ENCODE assay signal across 8 cellular contexts in the genomic region with DNA sequence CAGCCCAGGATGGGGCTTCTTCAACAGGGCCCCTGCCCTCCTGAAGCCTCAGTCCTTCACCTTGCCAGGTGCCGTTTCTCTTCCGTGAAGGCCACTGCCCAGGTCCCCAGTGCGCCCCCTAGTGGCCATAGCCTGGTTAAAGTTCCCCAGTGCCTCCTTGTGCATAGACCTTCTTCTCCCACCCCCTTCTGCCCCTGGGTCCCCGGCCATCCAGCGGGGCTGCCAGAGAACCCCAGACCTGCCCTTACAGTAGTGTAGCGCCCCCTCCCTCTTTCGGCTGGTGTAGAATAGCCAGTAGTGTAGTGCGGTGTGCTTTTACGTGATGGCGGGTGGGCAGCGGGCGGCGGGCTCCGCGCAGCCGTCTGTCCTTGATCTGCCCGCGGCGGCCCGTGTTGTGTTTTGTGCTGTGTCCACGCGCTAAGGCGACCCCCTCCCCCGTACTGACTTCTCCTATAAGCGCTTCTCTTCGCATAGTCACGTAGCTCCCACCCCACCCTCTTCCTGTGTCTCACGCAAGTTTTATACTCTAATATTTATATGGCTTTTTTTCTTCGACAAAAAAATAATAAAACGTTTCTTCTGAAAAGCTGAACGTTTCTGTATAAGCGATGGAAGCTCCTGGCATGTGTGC. TPM values are rescaled to one million over a fixed set of nuclear protein-coding genes. Genes with fewer than 3 reads are reported as not detected.
DNase-seq lines count a peak whose midpoint lies in the region; ATAC-seq and TF ChIP-seq lines count a peak whose summit lies in the region.

No MANE protein-coding gene starts in this region.

- peaks cover 69% of the 10 kb centered on the region for H3K4me1 Mint-ChIP-seq in type B pancreatic cell (ENCODE audit: unreplicated experiment)

- in situ Hi-C loops in Caki2 (cut with HindIII; ENCODE audit: low pct_unique_long_range_greater_than_20kb, low sequenced_read_pairs), result no loop called here

- H3K4me1 ChIP-seq in cardiac muscle cell (ENCODE audit: low read depth), result peaks cover 19% of the 10 kb centered on the region

- no peaks in the 10 kb centered on the region for H3K27me3 Mint-ChIP-seq in type B pancreatic cell

- peaks cover 13 to 18% of the 10 kb centered on the region in 2 donors for H3K36me3 Mint-ChIP-seq in activated naive CD4-positive, alpha-beta T cell treated with anti-CD3 and anti-CD28 coated beads, Interleukin-2, amount 50 U/mL, for 72 hours
- peaks cover 18% of the 10 kb centered on the region for H3K36me3 Mint-ChIP-seq in type B pancreatic cell

- H3K27me3 ChIP-seq in cardiac muscle cell, result no peaks in the 10 kb centered on the region

- no peaks in the 10 kb centered on the region for H3K9me3 Mint-ChIP-seq in activated naive CD4-positive, alpha-beta T cell treated with anti-CD3 and anti-CD28 coated beads, Interleukin-2, amount 50 U/mL, for 72 hours
- H3K9me3 Mint-ChIP-seq in type B pancreatic cell, result no peaks in the 10 kb centered on the region

- peak overlapping the region; percentile 47 for H3K4me3 ChIP-seq in cardiac muscle cell

- TF ChIP-seq CTCF in cardiac muscle cell (IDR thresholded peaks at IDR 0.05; ENCODE audit: low read depth, low read length) (peak; percentile 84), type B pancreatic cell (conservative IDR thresholded peaks at IDR 0.05) (peak; percentile 95)

- ATAC-seq in HG02981 (IDR thresholded peaks at IDR 0.05; ENCODE audit: unreplicated experiment), result peak; percentile 24
- ATAC-seq in activated naive CD4-positive, alpha-beta T cell treated with anti-CD3 and anti-CD28 coated beads, Interleukin-2, amount 50 U/mL, for 72 hours, result peak; percentile 3 to 52

- no peaks in the 10 kb centered on the region for H3K9me3 ChIP-seq in cardiac muscle cell (ENCODE audit: low read depth)

- peak overlapping the region; percentile 76 for H3K27ac ChIP-seq in cardiac muscle cell

- peak overlapping the region; percentile 97 for H3K4me3 Mint-ChIP-seq in type B pancreatic cell

- DNase-seq in Caki2 (ENCODE audit: low read depth) (peak; percentile 59), SHP77 treated with DMSO at 0.1 percent for 48 hours (lab: John Stamatoyannopoulos, UW) (peak; percentile 16), cardiac muscle cell (ENCODE audit: low read depth in 1 of 2, low spot score in 1 of 2) (peak; percentile 71 to 85), posterior cingulate gyrus (peak; percentile 64 to 96 (median 84)), type B pancreatic cell (ENCODE audit: extremely low spot score, unreplicated experiment) (peak; percentile 88), T1000 (lab: John Stamatoyannopoulos, UW) (no peak)
- peak; percentile 71 to 92 for DNase-seq in activated naive CD4-positive, alpha-beta T cell treated with anti-CD3 and anti-CD28 coated beads, Interleukin-2, amount 50 U/mL, for 72 hours (ENCODE audit: low spot score in 2 of 2)

- H3K27ac Mint-ChIP-seq in activated naive CD4-positive, alpha-beta T cell treated with anti-CD3 and anti-CD28 coated beads, Interleukin-2, amount 50 U/mL, for 72 hours, result peak overlapping the region; percentile 81 to 90
- peak overlapping the region; percentile 89 for H3K27ac Mint-ChIP-seq in type B pancreatic cell

- H3K36me3 ChIP-seq in cardiac muscle cell, result no peaks in the 10 kb centered on the region

- intact Hi-C loops in posterior cingulate gyrus (cut with DNase I), result no loop called here

RNA-seq across cellular contexts. Expression of a gene that starts 23.6 kb away (rescaled TPM):
- not detected in 2 replicates for total RNA-seq in Caki2 (2014; rRNA removed; shearing (Covaris generic); ENCODE audit: low replicate concordance)
- total RNA-seq in activated naive CD4-positive, alpha-beta T cell treated with anti-CD3 and anti-CD28 coated beads, Interleukin-2, amount 50 U/mL, for 72 hours, result not detected
- total RNA-seq in cardiac muscle cell (0.74 and 2.2 TPM in 2 replicates), type B pancreatic cell (ENCODE audit: low replicate concordance) (0.45 and 1.9 TPM in 2 replicates)
- not detected in 2 replicates for polyA plus RNA-seq in cardiac muscle cell

RNA-seq across cellular contexts. Expression of a gene that starts 27.7 kb away (rescaled TPM):
- total RNA-seq in Caki2 (2014; rRNA removed; shearing (Covaris generic); ENCODE audit: low replicate concordance), result not detected in 2 replicates
- not detected for total RNA-seq in activated naive CD4-positive, alpha-beta T cell treated with anti-CD3 and anti-CD28 coated beads, Interleukin-2, amount 50 U/mL, for 72 hours
- total RNA-seq in cardiac muscle cell (1.1 and 7.9 TPM in 2 replicates), type B pancreatic cell (ENCODE audit: low replicate concordance) (0.38 and 4.0 TPM in 2 replicates)
- polyA plus RNA-seq in cardiac muscle cell, result 0.84 and 2.9 TPM in 2 replicates

RNA-seq across cellular contexts. Expression of a gene that starts 36.7 kb away (rescaled TPM):
- total RNA-seq in Caki2 (2014; rRNA removed; shearing (Covaris generic); ENCODE audit: low replicate concordance), result 15.4 and 27.2 TPM in 2 replicates
- total RNA-seq in activated naive CD4-positive, alpha-beta T cell treated with anti-CD3 and anti-CD28 coated beads, Interleukin-2, amount 50 U/mL, for 72 hours, result under 1 TPM in 1 of 2 donors, not detected in 1; 0.19 TPM
- total RNA-seq in cardiac muscle cell (23.6 and 29.9 TPM in 2 replicates), type B pancreatic cell (ENCODE audit: low replicate concordance) (11.0 and 60.3 TPM in 2 replicates)
- 23.0 and 29.8 TPM in 2 replicates for polyA plus RNA-seq in cardiac muscle cell

Comparison
In these comparisons a context has a peak if more than half of its experiments do, and no peak if none do; other contexts are left out.
1. RNA of a gene that starts 36.7 kb away (total RNA-seq): 11.0 to 60.3 TPM in type B pancreatic cell, 23.6 to 29.9 TPM in cardiac muscle cell and 15.4 to 27.2 TPM in Caki2; 0.19 TPM in activated naive CD4-positive, alpha-beta T cell treated with anti-CD3 and anti-CD28 coated beads, Interleukin-2, amount 50 U/mL, for 72 hours; every median in the first group is over 10 times any median in the second.